Comparison of ENCODE assay signal across 1 cellular context in genomic region chr11:61889831-61890230, GRCh38.
TF ChIP-seq lines count a peak whose summit lies in the region.

No MANE protein-coding gene starts in this region.

TF ChIP-seq in IMR-90, 13 proteins besides CTCF, POLR2A, EP300 and RAD21:
- TF ChIP-seq NFE2L2 (IDR thresholded peaks at IDR 0.05; ENCODE audit: low read depth, low read length) (no peak), CHD1 (IDR thresholded peaks at IDR 0.05; ENCODE audit: low read depth, low read length) (no peak), BHLHE40 (IDR thresholded peaks at IDR 0.05; ENCODE audit: low read depth, low read length) (no peak), FOS (IDR thresholded peaks at IDR 0.05; ENCODE audit: low read depth, low read length) (no peak), RCOR1 (IDR thresholded peaks at IDR 0.05; ENCODE audit: insufficient replicate concordance, low read length) (no peak), USF2 (IDR thresholded peaks at IDR 0.05; ENCODE audit: low read depth, low read length) (no peak), MXI1 (IDR thresholded peaks at IDR 0.05; ENCODE audit: borderline replicate concordance, low read depth, low read length) (no peak), RFX5 (IDR thresholded peaks at IDR 0.05; ENCODE audit: low read depth, low read length) (no peak), MAFK (IDR thresholded peaks at IDR 0.05; ENCODE audit: low read depth, low read length) (no peak), ELK1 (IDR thresholded peaks at IDR 0.05; ENCODE audit: borderline replicate concordance, low read depth, low read length) (no peak), CEBPB (IDR thresholded peaks at IDR 0.05; ENCODE audit: low read depth, low read length) (no peak), SMC3 (IDR thresholded peaks at IDR 0.05; ENCODE audit: low read depth, low read length) (no peak)
